8 cellular contexts compared by ENCODE assay signal in genomic region chr13:74026753-74027152, GRCh38.
DNase-seq lines count a peak whose midpoint lies in the region; ATAC-seq and TF ChIP-seq lines count a peak whose summit lies in the region.

No MANE protein-coding gene starts in this region.

- CTCF ChIA-PET in mammary epithelial cell (lab: Charles Lee; ENCODE audit: low non-redundant PET), result no interaction called here
- CTCF ChIA-PET in HEK293T (lab: Yijun Ruan, JAX), result no interaction called here

- peaks cover 11% of the 10 kb centered on the region for H3K79me2 ChIP-seq in mammary epithelial cell (ENCODE audit: insufficient read depth, low read length)

- 57% methylated on average over 4 of the region's 4 CpGs for WGBS in mammary epithelial cell (ENCODE audit: low coverage, missing lambda C conversion rate)

- in situ Hi-C loops in mammary epithelial cell (cut with MboI; ENCODE audit: low sequenced_read_pairs in 2 of 2), result no loop called here

- peaks cover 22% of the 10 kb centered on the region for H3K9me3 Mint-ChIP-seq in T-helper 2 cell treated with Interferon-gamma antibody and Interleukin-4, amounts not matched to agents 5 μg/mL and 100 μg/mL, for 36 hours

- ATAC-seq in GM18868 (IDR thresholded peaks at IDR 0.05; ENCODE audit: unreplicated experiment) (peak; percentile 94), HG03025 (IDR thresholded peaks at IDR 0.05; ENCODE audit: low FRiP score, unreplicated experiment) (peak; percentile 96)

- no peak overlapping the region for H3K9ac ChIP-seq in mammary epithelial cell (ENCODE audit: insufficient read depth, low read length)

- H3K4me1 ChIP-seq in mammary epithelial cell (ENCODE audit: insufficient read depth, low read length), result peaks cover 7% of the 10 kb centered on the region

- no peak overlapping the region for H3K4me3 ChIP-seq in mammary epithelial cell (replicated peaks in 1 of 3; ENCODE audit: insufficient read depth in 1 of 3, low read depth in 2 of 3, low read length in 3 of 3)

- peaks cover 28% of the 10 kb centered on the region for H3K36me3 Mint-ChIP-seq in T-helper 2 cell treated with Interferon-gamma antibody and Interleukin-4, amounts not matched to agents 5 μg/mL and 100 μg/mL, for 36 hours (ENCODE audit: low read depth)

- dilution Hi-C loops in mammary epithelial cell (cut with HindIII; ENCODE audit: low sequenced_read_pairs), result no loop called here

- H2AFZ ChIP-seq in mammary epithelial cell (ENCODE audit: low read depth, low read length), result no peak overlapping the region

- no peaks in the 10 kb centered on the region for H3K36me3 ChIP-seq in mammary epithelial cell (ENCODE audit: insufficient read depth, low read length)

- intact Hi-C loops in mammary epithelial cell (cut with micrococcal nuclease), result no loop called here

- no peak overlapping the region for H3K27ac ChIP-seq in mammary epithelial cell (ENCODE audit: insufficient read depth, low read depth, low read length)

- peak; percentile 54 for DNase-seq in T-helper 2 cell treated with Interferon-gamma antibody and Interleukin-4, amounts not matched to agents 5 μg/mL and 100 μg/mL, for 36 hours (ENCODE audit: low spot score)
- DNase-seq in mammary epithelial cell (peak; percentile 25), 8988T (no peak), HEK293T (ENCODE audit: extremely low spot score) (no peak), NCI-H1436 (lab: John Stamatoyannopoulos, UW) (no peak)
- DNase-seq in stimulated activated CD4-positive, alpha-beta T cell treated with anti-CD3 and anti-CD28 coated beads, Interleukin-1b, Interleukin-23, amount 100 ng/mL, for 1 hour (ENCODE audit: low read depth in 2 of 2), result peak; percentile 20 to 28

- no peaks in the 10 kb centered on the region for H3K27me3 ChIP-seq in mammary epithelial cell (ENCODE audit: insufficient read depth, low read length)

- peak overlapping the region; percentile 81 for H3K4me3 Mint-ChIP-seq in T-helper 2 cell treated with Interferon-gamma antibody and Interleukin-4, amounts not matched to agents 5 μg/mL and 100 μg/mL, for 36 hours

- BruUV-seq in mammary epithelial cell (replicated peaks; lab: Mats Ljungman, UMichigan), result no TSS peak

- TF ChIP-seq CTCF in mammary epithelial cell (conservative IDR thresholded peaks at IDR 0.05 in 1 of 2, IDR thresholded peaks at IDR 0.05 in 1 of 2; ENCODE audit: extremely low read depth in 1 of 2, insufficient read depth in 1 of 2, low read depth in 1 of 2, low read length in 2 of 2), result no peak

- no peaks in the 10 kb centered on the region for H3K27me3 Mint-ChIP-seq in T-helper 2 cell treated with Interferon-gamma antibody and Interleukin-4, amounts not matched to agents 5 μg/mL and 100 μg/mL, for 36 hours (ENCODE audit: low read depth)

- H3K4me2 ChIP-seq in mammary epithelial cell (ENCODE audit: insufficient read depth, low read depth, low read length), result no peak overlapping the region

- POLR2A ChIA-PET in HEK293T (lab: Yijun Ruan, JAX), result no interaction called here

- H3K4me1 Mint-ChIP-seq in T-helper 2 cell treated with Interferon-gamma antibody and Interleukin-4, amounts not matched to agents 5 μg/mL and 100 μg/mL, for 36 hours (ENCODE audit: low read depth), result peaks cover 37% of the 10 kb centered on the region

- H3K27ac Mint-ChIP-seq in T-helper 2 cell treated with Interferon-gamma antibody and Interleukin-4, amounts not matched to agents 5 μg/mL and 100 μg/mL, for 36 hours, result peak overlapping the region; percentile 86

- H4K20me1 ChIP-seq in mammary epithelial cell (ENCODE audit: insufficient read depth, low read length), result no peaks in the 10 kb centered on the region

- no peaks in the 10 kb centered on the region for H3K9me3 ChIP-seq in mammary epithelial cell (replicated peaks; ENCODE audit: insufficient read depth, low read length)

TF ChIP-seq in HEK293T, 16 proteins besides CTCF, POLR2A, EP300 and RAD21:
- TF ChIP-seq BHLHE40 (IDR thresholded peaks at IDR 0.05; ENCODE audit: borderline replicate concordance) (no peak), LEF1 (IDR thresholded peaks at IDR 0.05; ENCODE audit: borderline replicate concordance) (no peak), NFRKB (IDR thresholded peaks at IDR 0.05) (no peak), SUZ12 (IDR thresholded peaks at IDR 0.05) (no peak), ELF4 (IDR thresholded peaks at IDR 0.05) (no peak), FOXK2 (IDR thresholded peaks at IDR 0.05) (no peak), SP1 (IDR thresholded peaks at IDR 0.05) (no peak), FOXA1 (IDR thresholded peaks at IDR 0.05) (no peak), TARDBP (IDR thresholded peaks at IDR 0.05) (no peak), PKNOX1 (IDR thresholded peaks at IDR 0.05) (no peak), ARNT (IDR thresholded peaks at IDR 0.05) (no peak), L3MBTL2 (conservative IDR thresholded peaks at IDR 0.05) (no peak)

Comparison
In these comparisons a context has a peak if more than half of its experiments do, and no peak if none do; other contexts are left out.
1. DNase-seq: peak in T-helper 2 cell treated with Interferon-gamma antibody and Interleukin-4, amounts not matched to agents 5 μg/mL and 100 μg/mL, for 36 hours (single experiment), mammary epithelial cell (single experiment) and stimulated activated CD4-positive, alpha-beta T cell treated with anti-CD3 and anti-CD28 coated beads, Interleukin-1b, Interleukin-23, amount 100 ng/mL, for 1 hour (2 of 2); none in 8988T (single experiment), HEK293T (single experiment) and NCI-H1436 (single experiment).